Comparison of ENCODE assay signal across 1 cellular context in genomic region chr18:832085-832681, GRCh38.
TF ChIP-seq lines count a peak whose summit lies in the region.

No MANE protein-coding gene starts in this region.

TF ChIP-seq in HepG2, 621 proteins besides CTCF, POLR2A, EP300 and RAD21 (continued from another document and continues in another):
- TF ChIP-seq IRF9 (CRISPR knock-in tag; IDR thresholded peaks at IDR 0.05; ENCODE audit: borderline replicate concordance) (no peak), CERS6 (CRISPR knock-in tag; IDR thresholded peaks at IDR 0.05) (no peak), NR1H2 (CRISPR knock-in tag; IDR thresholded peaks at IDR 0.05; ENCODE audit: borderline replicate concordance, low read depth) (no peak), ZNF101 (CRISPR knock-in tag; IDR thresholded peaks at IDR 0.05; ENCODE audit: borderline replicate concordance, low read depth) (no peak), MAFG (CRISPR knock-in tag; IDR thresholded peaks at IDR 0.05) (no peak), ZNF597 (CRISPR knock-in tag; IDR thresholded peaks at IDR 0.05) (no peak), GABPA (IDR thresholded peaks at IDR 0.05; ENCODE audit: low read depth, low read length) (no peak), GABPA (CRISPR knock-in tag; IDR thresholded peaks at IDR 0.05; ENCODE audit: low read depth) (no peak; the same call in 1 of the 2 replicates), ZNF562 (CRISPR knock-in tag; IDR thresholded peaks at IDR 0.05; ENCODE audit: borderline replicate concordance) (no peak), TGIF2 (CRISPR knock-in tag; IDR thresholded peaks at IDR 0.05) (peak; percentile 28; the same call in 1 of the 2 replicates), ZBTB20 (CRISPR knock-in tag; IDR thresholded peaks at IDR 0.05; ENCODE audit: borderline replicate concordance, low read depth) (no peak), HNRNPH1 (optimal IDR thresholded peaks at IDR 0.05; ENCODE audit: low read depth, low read length) (no peak), ZSCAN31 (CRISPR knock-in tag; IDR thresholded peaks at IDR 0.05; ENCODE audit: low read depth) (peak; percentile 55; the same call in 1 of the 2 replicates), HIC2 (CRISPR knock-in tag; IDR thresholded peaks at IDR 0.05; ENCODE audit: low read depth) (0 out of 2 replicates have a peak, but pooled peaks have one; percentile 18), MAF1 (CRISPR knock-in tag; IDR thresholded peaks at IDR 0.05; ENCODE audit: borderline replicate concordance) (no peak), ZNF318 (CRISPR knock-in tag; IDR thresholded peaks at IDR 0.05) (no peak), AGO2 (optimal IDR thresholded peaks at IDR 0.05; ENCODE audit: low read depth, low read length) (no peak), ZC3H13 (CRISPR knock-in tag; IDR thresholded peaks at IDR 0.05) (no peak), FOXJ3 (CRISPR knock-in tag; IDR thresholded peaks at IDR 0.05; ENCODE audit: borderline replicate concordance) (no peak), MXI1 (IDR thresholded peaks at IDR 0.05; ENCODE audit: borderline replicate concordance, low read depth, low read length) (peak; percentile 83; the same call in 2 of the 3 replicates), POLR2AphosphoS5 (IDR thresholded peaks at IDR 0.05; ENCODE audit: low read depth, low read length) (0 out of 2 replicates have a peak, but pooled peaks have one; percentile 22), HHEX (CRISPR knock-in tag; IDR thresholded peaks at IDR 0.05) (no peak), ZNF468 (CRISPR knock-in tag; IDR thresholded peaks at IDR 0.05) (no peak), ZNF143 (CRISPR knock-in tag; IDR thresholded peaks at IDR 0.05) (no peak), CHD2 (IDR thresholded peaks at IDR 0.05; ENCODE audit: low read depth, low read length) (no peak), ZNF75D (CRISPR knock-in tag; IDR thresholded peaks at IDR 0.05; ENCODE audit: borderline replicate concordance) (no peak), MLLT10 (CRISPR knock-in tag; IDR thresholded peaks at IDR 0.05) (no peak), FOXO4 (CRISPR knock-in tag; conservative IDR thresholded peaks at IDR 0.05) (no peak), FIP1L1 (IDR thresholded peaks at IDR 0.05; ENCODE audit: borderline replicate concordance, insufficient read depth, low read depth, low read length) (no peak), ZNF891 (CRISPR knock-in tag; IDR thresholded peaks at IDR 0.05) (no peak; the same call in 1 of the 2 replicates), ATF7-NPFF (CRISPR knock-in tag; IDR thresholded peaks at IDR 0.05; ENCODE audit: low read depth) (no peak), DMTF1 (CRISPR knock-in tag; IDR thresholded peaks at IDR 0.05) (no peak), RXRA (CRISPR knock-in tag; IDR thresholded peaks at IDR 0.05) (peak; percentile 80), BORCS8-MEF2B (CRISPR knock-in tag; IDR thresholded peaks at IDR 0.05) (no peak), MED13 (CRISPR knock-in tag; IDR thresholded peaks at IDR 0.05) (no peak), MTERF4 (CRISPR knock-in tag; IDR thresholded peaks at IDR 0.05) (no peak), ZNF382 (CRISPR knock-in tag; IDR thresholded peaks at IDR 0.05; ENCODE audit: borderline replicate concordance) (no peak), ZNF431 (CRISPR knock-in tag; IDR thresholded peaks at IDR 0.05; ENCODE audit: borderline replicate concordance, low read depth) (no peak), ZNF251 (CRISPR knock-in tag; IDR thresholded peaks at IDR 0.05) (no peak), BCLAF1 (IDR thresholded peaks at IDR 0.05) (no peak)
